ENCODE assay signal across 23 cellular contexts in genomic region chr2:177322801-177323261, GRCh38. TPM values are rescaled to one million over a fixed set of nuclear protein-coding genes. Genes with fewer than 3 reads are reported as not detected.
A peak's percentile ranks its signal among the peaks of the same experiment; 100 is the strongest.
DNase-seq lines count a peak whose midpoint lies in the region; ATAC-seq, FAIRE-seq and TF ChIP-seq lines count a peak whose summit lies in the region.
"Had no signal": no experiment of that assay in that cellular context is flagged by ENCODE, and none has a peak within 500 bp of the region (broad histone marks: within the 10 kb centered on the region; RNA-seq: fewer than 3 reads in every experiment).

No MANE protein-coding gene starts in this region.

- H3K27me3 Mint-ChIP-seq in activated T-helper 1 cell treated with anti-CD3 and anti-CD28 coated beads, Interleukin-12 subunit alpha, Interleukin-12 subunit beta, Interleukin-2, Interleukin-4 antibody, amounts not matched to agents 30 ng/mL and 10 ng/mL and 1 ng/mL, durations not matched to agents 14 hours and 24 hours and 36 hours (ENCODE audit: insufficient read depth), result no peaks in the 10 kb centered on the region
- H3K27me3 Mint-ChIP-seq: activated CD8-positive, alpha-beta memory T cell treated with anti-CD3 and anti-CD28 coated beads, Interleukin-2, amount 10 ng/mL, durations not matched to agents 7 days and 5 days had no signal

- DNase-seq in NCI-H226, result peak; percentile 40
- DNase-seq in bronchial epithelial cell (ENCODE audit: low read depth), result peak; percentile 97
- peak; percentile 32 to 76 for DNase-seq in left colon
- DNase-seq in renal cortical epithelial cell (ENCODE audit: low read depth), result peak; percentile 92
- no peak for DNase-seq in activated T-helper 1 cell treated with anti-CD3 and anti-CD28 coated beads, Interleukin-12 subunit alpha, Interleukin-12 subunit beta, Interleukin-2, Interleukin-4 antibody, amounts not matched to agents 30 ng/mL and 10 ng/mL and 1 ng/mL, durations not matched to agents 14 hours and 24 hours and 36 hours (ENCODE audit: low spot score)
- no peak for DNase-seq in PC-3
- DNase-seq: activated CD4-positive, alpha-beta T cell treated with anti-CD3 and anti-CD28 coated beads for 1 hour; activated CD8-positive, alpha-beta memory T cell treated with anti-CD3 and anti-CD28 coated beads, Interleukin-2, amount 10 ng/mL, durations not matched to agents 7 days and 5 days; activated effector memory CD4-positive, alpha-beta T cell treated with Interleukin-2 at 50 U/mL for 16 hours; effector CD8-positive, alpha-beta T cell; Kasumi-1; NCI-H1092 treated with DMSO at 0.1 percent for 48 hours; NCI-H2107; NCI-H524 treated with DMSO at 0.1 percent for 48 hours; ovary; SJCRH30; stimulated activated CD4-positive, alpha-beta T cell treated with anti-CD3 and anti-CD28 coated beads, Interleukin-4, amount 100 ng/mL, for 4 hours had no signal

- no peaks in the 10 kb centered on the region for H4K20me1 ChIP-seq in PC-3 (ENCODE audit: low read length)

- ATAC-seq in left colon (peak; percentile 82), GM21619 (IDR thresholded peaks at IDR 0.05; ENCODE audit: unreplicated experiment) (no peak), PC-3 (no peak), HG02623 (IDR thresholded peaks at IDR 0.05; ENCODE audit: unreplicated experiment) (no peak)
- ATAC-seq: activated CD8-positive, alpha-beta memory T cell treated with anti-CD3 and anti-CD28 coated beads, Interleukin-2, amount 10 ng/mL, durations not matched to agents 7 days and 5 days had no signal

- peaks cover 8% of the 10 kb centered on the region for H3K36me3 Mint-ChIP-seq in activated T-helper 1 cell treated with anti-CD3 and anti-CD28 coated beads, Interleukin-12 subunit alpha, Interleukin-12 subunit beta, Interleukin-2, Interleukin-4 antibody, amounts not matched to agents 30 ng/mL and 10 ng/mL and 1 ng/mL, durations not matched to agents 14 hours and 24 hours and 36 hours (ENCODE audit: low read depth)

- H3K4me2 ChIP-seq in PC-3 (ENCODE audit: low read length), result no peak overlapping the region

- no peaks in the 10 kb centered on the region for H3F3A ChIP-seq in PC-3 (ENCODE audit: low read length, unreplicated experiment)

- H2AFZ ChIP-seq in PC-3 (ENCODE audit: low read length), result no peak overlapping the region

- no peak overlapping the region for H3K4me3 Mint-ChIP-seq in activated T-helper 1 cell treated with anti-CD3 and anti-CD28 coated beads, Interleukin-12 subunit alpha, Interleukin-12 subunit beta, Interleukin-2, Interleukin-4 antibody, amounts not matched to agents 30 ng/mL and 10 ng/mL and 1 ng/mL, durations not matched to agents 14 hours and 24 hours and 36 hours
- H3K4me3 Mint-ChIP-seq: activated CD8-positive, alpha-beta memory T cell treated with anti-CD3 and anti-CD28 coated beads, Interleukin-2, amount 10 ng/mL, durations not matched to agents 7 days and 5 days; T-helper 2 cell treated with Interferon-gamma antibody and Interleukin-4, amounts not matched to agents 5 μg/mL and 100 μg/mL, for 36 hours had no signal

- H3K27ac ChIP-seq in PC-3 (ENCODE audit: low read length), result no peak overlapping the region
- H3K27ac ChIP-seq: ovary, SJCRH30 had no signal

- H3K27me3 ChIP-seq in bronchial epithelial cell (ENCODE audit: control insufficient read depth, insufficient read depth, low read length), result no peaks in the 10 kb centered on the region
- H3K27me3 ChIP-seq in PC-3 (ENCODE audit: low read length), result no peaks in the 10 kb centered on the region
- H3K27me3 ChIP-seq: ovary, SJCRH30 had no signal

- TF ChIP-seq CTCF in bronchial epithelial cell (IDR thresholded peaks at IDR 0.05; ENCODE audit: insufficient read depth, low read length, severe bottlenecking) (peak; percentile 16), PC-3 (conservative IDR thresholded peaks at IDR 0.05; ENCODE audit: low read depth, low read length) (no peak)

- no peaks in the 10 kb centered on the region for H3K9me3 ChIP-seq in PC-3 (ENCODE audit: low read length)
- H3K9me3 ChIP-seq: Caco-2, ovary, SJCRH30 had no signal

- no peak overlapping the region for H3K9ac ChIP-seq in PC-3 (ENCODE audit: low read length)

- CTCF ChIA-PET in PC-3 (lab: Charles Lee), result no interaction called here

- peak; percentile 90 for FAIRE-seq in bronchial epithelial cell (lab: Jason Lieb, UNC)
- FAIRE-seq: G401.6 had no signal

- H3K9me3 Mint-ChIP-seq in activated T-helper 1 cell treated with anti-CD3 and anti-CD28 coated beads, Interleukin-12 subunit alpha, Interleukin-12 subunit beta, Interleukin-2, Interleukin-4 antibody, amounts not matched to agents 30 ng/mL and 10 ng/mL and 1 ng/mL, durations not matched to agents 14 hours and 24 hours and 36 hours, result no peaks in the 10 kb centered on the region
- H3K9me3 Mint-ChIP-seq: T-helper 2 cell treated with Interferon-gamma antibody and Interleukin-4, amounts not matched to agents 5 μg/mL and 100 μg/mL, for 36 hours had no signal

- BruUV-seq in PC-3 (replicated peaks; lab: Mats Ljungman, UMichigan), result no TSS peak

- 0 out of 2 replicates have a peak, but pooled peaks cover 4% of the 10 kb centered on the region for H3K4me1 ChIP-seq in PC-3 (ENCODE audit: insufficient read depth, low read length)
- H3K4me1 ChIP-seq: SJCRH30 had no signal

- H3K4me1 Mint-ChIP-seq in activated T-helper 1 cell treated with anti-CD3 and anti-CD28 coated beads, Interleukin-12 subunit alpha, Interleukin-12 subunit beta, Interleukin-2, Interleukin-4 antibody, amounts not matched to agents 30 ng/mL and 10 ng/mL and 1 ng/mL, durations not matched to agents 14 hours and 24 hours and 36 hours (ENCODE audit: low read depth), result no peaks in the 10 kb centered on the region
- H3K4me1 Mint-ChIP-seq: activated CD8-positive, alpha-beta memory T cell treated with anti-CD3 and anti-CD28 coated beads, Interleukin-2, amount 10 ng/mL, durations not matched to agents 7 days and 5 days had no signal

- no peaks in the 10 kb centered on the region for H3K36me3 ChIP-seq in bronchial epithelial cell (ENCODE audit: control insufficient read depth, insufficient read depth, low read length)
- no peaks in the 10 kb centered on the region for H3K36me3 ChIP-seq in PC-3 (ENCODE audit: low read depth, low read length)
- H3K36me3 ChIP-seq: ovary, SJCRH30 had no signal

- H3K4me3 ChIP-seq in bronchial epithelial cell (ENCODE audit: low read depth, low read length) (no peak overlapping the region), PC-3 (ENCODE audit: low read length) (no peak overlapping the region)
- H3K4me3 ChIP-seq: ovary, SJCRH30, skin epidermis had no signal

- POLR2A ChIA-PET in PC-3 (lab: Charles Lee; ENCODE audit: unreplicated experiment), result no interaction called here

- H3K27ac Mint-ChIP-seq in activated T-helper 1 cell treated with anti-CD3 and anti-CD28 coated beads, Interleukin-12 subunit alpha, Interleukin-12 subunit beta, Interleukin-2, Interleukin-4 antibody, amounts not matched to agents 30 ng/mL and 10 ng/mL and 1 ng/mL, durations not matched to agents 14 hours and 24 hours and 36 hours, result no peak overlapping the region
- H3K27ac Mint-ChIP-seq: activated CD8-positive, alpha-beta memory T cell treated with anti-CD3 and anti-CD28 coated beads, Interleukin-2, amount 10 ng/mL, durations not matched to agents 7 days and 5 days; T-helper 2 cell treated with Interferon-gamma antibody and Interleukin-4, amounts not matched to agents 5 μg/mL and 100 μg/mL, for 36 hours had no signal

- no peaks in the 10 kb centered on the region for H3K79me2 ChIP-seq in PC-3 (ENCODE audit: low read length)

- intact Hi-C loops in left colon (cut with DNase I, micrococcal nuclease), result no loop called here
- intact Hi-C loops in activated T-helper 1 cell treated with anti-CD3 and anti-CD28 coated beads, Interleukin-12 subunit alpha, Interleukin-12 subunit beta, Interleukin-2, Interleukin-4 antibody, amounts not matched to agents 30 ng/mL and 10 ng/mL and 1 ng/mL, durations not matched to agents 14 hours and 24 hours and 36 hours (cut with micrococcal nuclease), result no loop called here
- intact Hi-C loops in PC-3 (cut with micrococcal nuclease), result no loop called here

- no peaks in the 10 kb centered on the region for H3K9me2 ChIP-seq in PC-3 (replicated peaks; ENCODE audit: low read length)

RNA-seq across cellular contexts. Expression of gene NFE2L2, which starts 58.3 kb away (rescaled TPM):
- total RNA-seq in bronchial epithelial cell (64.5 and 68.5 TPM in 2 replicates), left colon (10 to 100 TPM; 73.1 to 94.1 TPM), renal cortical epithelial cell (64.1 and 178 TPM in 2 replicates), PC-3 (2014; rRNA removed) (17.3 and 24.2 TPM in 2 replicates)
- 68.2 and 71.2 TPM in 2 replicates for total RNA-seq in activated T-helper 1 cell treated with anti-CD3 and anti-CD28 coated beads, Interleukin-12 subunit alpha, Interleukin-12 subunit beta, Interleukin-2, Interleukin-4 antibody, amounts not matched to agents 30 ng/mL and 10 ng/mL and 1 ng/mL, durations not matched to agents 14 hours and 24 hours and 36 hours

Comparison
In these comparisons a context has a peak if more than half of its experiments do, and no peak if none do; other contexts are left out.
1. DNase-seq: peak in NCI-H226 (single experiment), bronchial epithelial cell (single experiment), left colon (2 of 2) and renal cortical epithelial cell (single experiment); none in activated T-helper 1 cell treated with anti-CD3 and anti-CD28 coated beads, Interleukin-12 subunit alpha, Interleukin-12 subunit beta, Interleukin-2, Interleukin-4 antibody, amounts not matched to agents 30 ng/mL and 10 ng/mL and 1 ng/mL, durations not matched to agents 14 hours and 24 hours and 36 hours (single experiment) and PC-3 (single experiment).